16 cellular contexts compared by ENCODE assay signal in the genomic region with DNA sequence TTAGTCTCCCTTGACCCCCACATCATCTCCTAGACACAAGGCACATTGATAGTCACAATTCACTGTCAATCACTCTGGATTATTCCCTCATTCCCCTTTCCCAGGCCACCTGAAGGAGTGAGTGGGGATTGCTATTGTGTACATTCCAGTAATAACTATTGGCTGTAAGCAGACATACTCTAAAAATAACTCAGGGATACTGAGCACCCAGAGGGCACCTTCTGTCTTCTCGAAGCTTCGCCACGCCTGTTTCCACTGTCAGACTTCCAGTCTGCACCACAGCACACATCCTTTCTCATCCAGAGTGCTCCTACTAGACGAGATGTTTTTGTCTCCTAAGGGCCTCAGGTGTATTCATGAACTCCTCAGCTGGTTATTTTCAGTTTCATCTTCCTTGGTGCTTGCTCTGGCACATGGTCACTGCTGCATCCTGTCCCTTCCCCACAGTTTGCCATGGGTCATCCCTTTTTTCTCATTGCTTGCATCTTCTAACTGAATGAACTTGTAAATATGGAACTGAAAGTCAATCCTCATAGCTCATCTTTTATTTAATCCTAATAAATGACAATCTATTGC. TPM values are rescaled to one million over a fixed set of nuclear protein-coding genes. Genes with fewer than 3 reads are reported as not detected.
A peak's percentile ranks its signal among the peaks of the same experiment; 100 is the strongest.
DNase-seq lines count a peak whose midpoint lies in the region; ATAC-seq and TF ChIP-seq lines count a peak whose summit lies in the region.
"Had no signal": no experiment of that assay in that cellular context is flagged by ENCODE, and none has a peak within 500 bp of the region (broad histone marks: within the 10 kb centered on the region; RNA-seq: fewer than 3 reads in every experiment).

No MANE protein-coding gene starts in this region.

- no peaks in the 10 kb centered on the region for H3K27me3 Mint-ChIP-seq in activated naive CD4-positive, alpha-beta T cell treated with anti-CD3 and anti-CD28 coated beads, Interleukin-2, amount 10 ng/mL, durations not matched to agents 7 days and 5 days
- no peaks in the 10 kb centered on the region for H3K27me3 Mint-ChIP-seq in activated naive CD4-positive, alpha-beta T cell treated with anti-CD3 and anti-CD28 coated beads for 36 hours (ENCODE audit: low read depth)
- H3K27me3 Mint-ChIP-seq in dendritic cell treated with granulocyte-macrophage colony-stimulating factor and Interleukin-4, amounts not matched to agents 40 ng/mL and 50 ng/mL, for 4 days, result no peaks in the 10 kb centered on the region
- no peaks in the 10 kb centered on the region for H3K27me3 Mint-ChIP-seq in neural crest cell (ENCODE audit: low read depth)
- H3K27me3 Mint-ChIP-seq: activated T-helper 17 cell treated with anti-CD3 and anti-CD28 coated beads, Interleukin-2, amount 50 U/mL, for 72 hours had no signal

- no peak overlapping the region for H3K4me3 ChIP-seq in body of pancreas
- H3K4me3 ChIP-seq: mucosa of descending colon, prostate gland, thyroid gland had no signal

- ATAC-seq in HG02798 (IDR thresholded peaks at IDR 0.05; ENCODE audit: poor library complexity, unreplicated experiment) (peak; percentile 34), body of pancreas (no peak), HG02678 (IDR thresholded peaks at IDR 0.05; ENCODE audit: unreplicated experiment) (no peak), HG02571 (IDR thresholded peaks at IDR 0.05; ENCODE audit: unreplicated experiment) (no peak)
- ATAC-seq: activated T-helper 17 cell treated with anti-CD3 and anti-CD28 coated beads, Interleukin-2, amount 50 U/mL, for 72 hours had no signal

- no peak overlapping the region for H3K27ac ChIP-seq in body of pancreas
- H3K27ac ChIP-seq: foreskin keratinocyte, prostate gland, thyroid gland had no signal

- CTCF ChIA-PET in activated naive CD4-positive, alpha-beta T cell treated with anti-CD3 and anti-CD28 coated beads, Interleukin-2, amount 10 ng/mL, durations not matched to agents 7 days and 5 days (lab: Charles Lee), result interaction anchor here (0.7 to 6.2 kb wide), 15 partner anchors 13 to 691 kb away, joined by 3 to 140 read pairs (median 4); a partner anchor contains a TSS
- CTCF ChIA-PET in activated naive CD4-positive, alpha-beta T cell treated with anti-CD3 and anti-CD28 coated beads for 36 hours (lab: Charles Lee), result interaction anchor here (0.5 to 6.1 kb wide), 12 partner anchors 16 to 765 kb away, joined by 3 to 130 read pairs (median 8); a partner anchor contains a TSS

- H3K27ac Mint-ChIP-seq in activated naive CD4-positive, alpha-beta T cell treated with anti-CD3 and anti-CD28 coated beads, Interleukin-2, amount 10 ng/mL, durations not matched to agents 7 days and 5 days, result peak overlapping the region; percentile 13
- H3K27ac Mint-ChIP-seq in activated naive CD4-positive, alpha-beta T cell treated with anti-CD3 and anti-CD28 coated beads for 36 hours, result no peak overlapping the region
- H3K27ac Mint-ChIP-seq in dendritic cell treated with granulocyte-macrophage colony-stimulating factor and Interleukin-4, amounts not matched to agents 40 ng/mL and 50 ng/mL, for 4 days, result peak overlapping the region; percentile 50
- H3K27ac Mint-ChIP-seq in neural crest cell (ENCODE audit: unreplicated experiment), result peak overlapping the region; percentile 83

- peaks cover 34% of the 10 kb centered on the region for H3K4me1 Mint-ChIP-seq in activated naive CD4-positive, alpha-beta T cell treated with anti-CD3 and anti-CD28 coated beads, Interleukin-2, amount 10 ng/mL, durations not matched to agents 7 days and 5 days
- H3K4me1 Mint-ChIP-seq in activated naive CD4-positive, alpha-beta T cell treated with anti-CD3 and anti-CD28 coated beads for 36 hours (ENCODE audit: low read depth), result peaks cover 40% of the 10 kb centered on the region
- H3K4me1 Mint-ChIP-seq in dendritic cell treated with granulocyte-macrophage colony-stimulating factor and Interleukin-4, amounts not matched to agents 40 ng/mL and 50 ng/mL, for 4 days (ENCODE audit: low read depth), result peaks cover 29% of the 10 kb centered on the region
- peaks cover 15% of the 10 kb centered on the region for H3K4me1 Mint-ChIP-seq in neural crest cell

- no peak for DNase-seq in activated naive CD4-positive, alpha-beta T cell treated with anti-CD3 and anti-CD28 coated beads, Interleukin-2, amount 10 ng/mL, durations not matched to agents 7 days and 5 days
- DNase-seq in activated naive CD4-positive, alpha-beta T cell treated with anti-CD3 and anti-CD28 coated beads for 36 hours, result no peak
- no peak for DNase-seq in neural crest cell (ENCODE audit: low read depth, low spot score)
- DNase-seq in body of pancreas, result no peak
- DNase-seq: activated CD4-positive, alpha-beta T cell treated with anti-CD3 and anti-CD28 coated beads for 4 hours; foreskin keratinocyte; NCI-H2227 treated with DMSO at 0.1 percent for 48 hours; thyroid gland had no signal

- TF ChIP-seq CTCF in neural crest cell (conservative IDR thresholded peaks at IDR 0.05) (no peak), body of pancreas (IDR thresholded peaks at IDR 0.05) (no peak)

- TF ChIP-seq POLR2A in body of pancreas (IDR thresholded peaks at IDR 0.05), result no peak

- H3K36me3 ChIP-seq in body of pancreas (replicated peaks in 1 of 2; ENCODE audit: insufficient read depth in 1 of 2, low read depth in 2 of 2), result no peaks in the 10 kb centered on the region
- H3K36me3 ChIP-seq: prostate gland, thyroid gland had no signal

- H3K9me3 Mint-ChIP-seq in activated naive CD4-positive, alpha-beta T cell treated with anti-CD3 and anti-CD28 coated beads, Interleukin-2, amount 10 ng/mL, durations not matched to agents 7 days and 5 days, result no peaks in the 10 kb centered on the region
- H3K9me3 Mint-ChIP-seq in activated naive CD4-positive, alpha-beta T cell treated with anti-CD3 and anti-CD28 coated beads for 36 hours, result no peaks in the 10 kb centered on the region
- H3K9me3 Mint-ChIP-seq in dendritic cell treated with granulocyte-macrophage colony-stimulating factor and Interleukin-4, amounts not matched to agents 40 ng/mL and 50 ng/mL, for 4 days, result no peaks in the 10 kb centered on the region
- H3K9me3 Mint-ChIP-seq in neural crest cell, result peaks cover 3% of the 10 kb centered on the region
- H3K9me3 Mint-ChIP-seq: activated T-helper 17 cell treated with anti-CD3 and anti-CD28 coated beads, Interleukin-2, amount 50 U/mL, for 72 hours had no signal

- no peaks in the 10 kb centered on the region for H3K36me3 Mint-ChIP-seq in activated naive CD4-positive, alpha-beta T cell treated with anti-CD3 and anti-CD28 coated beads, Interleukin-2, amount 10 ng/mL, durations not matched to agents 7 days and 5 days
- H3K36me3 Mint-ChIP-seq in activated naive CD4-positive, alpha-beta T cell treated with anti-CD3 and anti-CD28 coated beads for 36 hours (ENCODE audit: low read depth), result no peaks in the 10 kb centered on the region
- no peaks in the 10 kb centered on the region for H3K36me3 Mint-ChIP-seq in dendritic cell treated with granulocyte-macrophage colony-stimulating factor and Interleukin-4, amounts not matched to agents 40 ng/mL and 50 ng/mL, for 4 days (ENCODE audit: low read depth)
- peaks cover 4% of the 10 kb centered on the region for H3K36me3 Mint-ChIP-seq in neural crest cell (ENCODE audit: low read depth)

- intact Hi-C loops in activated naive CD4-positive, alpha-beta T cell treated with anti-CD3 and anti-CD28 coated beads for 36 hours (cut with micrococcal nuclease), result loop anchor here (2.0 to 10.0 kb wide), 5 partner anchors 189 to 1213 kb away; a partner anchor contains a TSS
- intact Hi-C loops in dendritic cell treated with granulocyte-macrophage colony-stimulating factor and Interleukin-4, amounts not matched to agents 40 ng/mL and 50 ng/mL, for 4 days (cut with micrococcal nuclease), result loop anchor here (2.0 to 10.0 kb wide), 4 partner anchors 17 to 571 kb away; no protein-coding TSS in a partner anchor
- intact Hi-C loops in body of pancreas (cut with DNase I), result loop anchor here (5.0 kb wide), 1 partner anchor 268 kb away; no protein-coding TSS in a partner anchor

- H3K4me3 Mint-ChIP-seq in activated naive CD4-positive, alpha-beta T cell treated with anti-CD3 and anti-CD28 coated beads, Interleukin-2, amount 10 ng/mL, durations not matched to agents 7 days and 5 days, result no peak overlapping the region
- no peak overlapping the region for H3K4me3 Mint-ChIP-seq in activated naive CD4-positive, alpha-beta T cell treated with anti-CD3 and anti-CD28 coated beads for 36 hours
- H3K4me3 Mint-ChIP-seq in dendritic cell treated with granulocyte-macrophage colony-stimulating factor and Interleukin-4, amounts not matched to agents 40 ng/mL and 50 ng/mL, for 4 days, result no peak overlapping the region
- H3K4me3 Mint-ChIP-seq in neural crest cell, result no peak overlapping the region

- H3K27me3 ChIP-seq in body of pancreas, result no peaks in the 10 kb centered on the region
- H3K27me3 ChIP-seq: foreskin keratinocyte, thyroid gland had no signal

- WGBS in body of pancreas, 2 donors, result 70 to 75% methylated on average over 4 of the region's 4 CpGs

- H3K4me1 ChIP-seq in body of pancreas, result peaks cover 6% of the 10 kb centered on the region
- H3K4me1 ChIP-seq: foreskin keratinocyte, prostate gland, thyroid gland had no signal

- H3K9me3 ChIP-seq in body of pancreas, result no peaks in the 10 kb centered on the region
- H3K9me3 ChIP-seq: mucosa of descending colon, prostate gland, thyroid gland had no signal

RNA-seq across cellular contexts. Expression of a gene that starts 0.8 kb away (rescaled TPM):
- total RNA-seq in activated naive CD4-positive, alpha-beta T cell treated with anti-CD3 and anti-CD28 coated beads for 36 hours, result not detected
- total RNA-seq in neural crest cell, result not detected in 2 replicates
- total RNA-seq in body of pancreas, result not detected
- total RNA-seq: activated T-helper 17 cell treated with anti-CD3 and anti-CD28 coated beads, Interleukin-2, amount 50 U/mL, for 72 hours; bronchial epithelial cell; foreskin keratinocyte; thyroid gland had no signal

RNA-seq across cellular contexts. Expression of a gene that starts 18.4 kb away (rescaled TPM):
- 100 to 1,000 TPM; 162 to 164 TPM for total RNA-seq in activated naive CD4-positive, alpha-beta T cell treated with anti-CD3 and anti-CD28 coated beads for 36 hours
- total RNA-seq in neural crest cell (87.0 and 94.6 TPM in 2 replicates), body of pancreas (10 to 100 TPM; 29.3 to 52.4 TPM)
